In genomic region chr15:74726774-74727164, GRCh38 we compare ENCODE assay signal across 1 cellular context.
TF ChIP-seq lines count a peak whose summit lies in the region.

No MANE protein-coding gene starts in this region.

TF ChIP-seq in H1, 55 proteins besides CTCF, POLR2A, EP300 and RAD21:
- TF ChIP-seq RBBP5 (IDR thresholded peaks at IDR 0.05; ENCODE audit: borderline replicate concordance, low read depth, low read length) (no peak), E2F6 (IDR thresholded peaks at IDR 0.05) (peak; percentile 68), SP2 (IDR thresholded peaks at IDR 0.05; ENCODE audit: low read length) (no peak), EZH2 (IDR thresholded peaks at IDR 0.05; ENCODE audit: low read depth, low read length, severe bottlenecking) (peak; percentile 61), RXRA (IDR thresholded peaks at IDR 0.05; ENCODE audit: insufficient read depth, low read depth, low read length) (no peak), JUN (IDR thresholded peaks at IDR 0.05; ENCODE audit: low read depth, low read length) (no peak), MAX (IDR thresholded peaks at IDR 0.05) (peak; percentile 29; the same call in 1 of the 2 replicates), USF2 (IDR thresholded peaks at IDR 0.05; ENCODE audit: low read length) (no peak), SUZ12 (IDR thresholded peaks at IDR 0.05; ENCODE audit: low read length) (no peak), POU5F1 (IDR thresholded peaks at IDR 0.05; ENCODE audit: low read depth, low read length) (no peak), ASH2L (IDR thresholded peaks at IDR 0.05; ENCODE audit: low read length) (no peak), HDAC6 (IDR thresholded peaks at IDR 0.05; ENCODE audit: low read depth, low read length) (no peak), CBX8 (IDR thresholded peaks at IDR 0.05; ENCODE audit: borderline replicate concordance, low read depth, low read length) (no peak), NRF1 (IDR thresholded peaks at IDR 0.05; ENCODE audit: low read depth, low read length) (no peak)
